Comparison of ENCODE assay signal across 17 cellular contexts in genomic region chr2:66389651-66390131, GRCh38. TPM values are rescaled to one million over a fixed set of nuclear protein-coding genes. Genes with fewer than 3 reads are reported as not detected.
DNase-seq lines count a peak whose midpoint lies in the region; ATAC-seq and TF ChIP-seq lines count a peak whose summit lies in the region.
"Had no signal": no experiment of that assay in that cellular context is flagged by ENCODE, and none has a peak within 500 bp of the region (broad histone marks: within the 10 kb centered on the region; RNA-seq: fewer than 3 reads in every experiment).

No MANE protein-coding gene starts in this region.

- H3K4me1 ChIP-seq in gastroesophageal sphincter = peaks cover 0 to 3% (median 0%) of the 10 kb centered on the region in 3 donors
- H3K4me1 ChIP-seq in uterus = no peaks in the 10 kb centered on the region

- H3K27me3 ChIP-seq in gastroesophageal sphincter (no peaks in the 10 kb centered on the region), uterus (no peaks in the 10 kb centered on the region)
- H3K27me3 ChIP-seq: brain microvascular endothelial cell, ovary had no signal

- TF ChIP-seq POLR2A in gastroesophageal sphincter (IDR thresholded peaks at IDR 0.05) (no peak), uterus (IDR thresholded peaks at IDR 0.05) (no peak)

- no peaks in the 10 kb centered on the region for H3K9me3 Mint-ChIP-seq in glutamatergic neuron (ENCODE audit: unreplicated experiment)

- WGBS in gastroesophageal sphincter (ENCODE audit: low coverage in 1 of 2), 2 donors = 29% methylated on average over 3 of the region's 3 CpGs; no CpG with 5 or more reads in 1 of the 2 donors

- no peaks in the 10 kb centered on the region for H3K9me3 ChIP-seq in gastroesophageal sphincter
- H3K9me3 ChIP-seq in uterus = no peaks in the 10 kb centered on the region
- H3K9me3 ChIP-seq: ovary had no signal

- H3K4me3 Mint-ChIP-seq in glutamatergic neuron (ENCODE audit: unreplicated experiment) = no peak overlapping the region
- H3K4me3 Mint-ChIP-seq: effector memory CD8-positive, alpha-beta T cell had no signal

- no peaks in the 10 kb centered on the region for H3K36me3 ChIP-seq in gastroesophageal sphincter
- H3K36me3 ChIP-seq in uterus = no peaks in the 10 kb centered on the region
- H3K36me3 ChIP-seq: brain microvascular endothelial cell, ovary had no signal

- no peaks in the 10 kb centered on the region for H3K4me1 Mint-ChIP-seq in glutamatergic neuron (ENCODE audit: low read depth, unreplicated experiment)

- intact Hi-C loops in uterus (cut with DNase I; ENCODE audit: low total_unique reads) = no loop called here

- TF ChIP-seq CTCF in gastroesophageal sphincter (IDR thresholded peaks at IDR 0.05) = no peak
- no peak for TF ChIP-seq CTCF in uterus (IDR thresholded peaks at IDR 0.05)
- TF ChIP-seq CTCF in glutamatergic neuron (IDR thresholded peaks at IDR 0.05; ENCODE audit: partially characterized antibody, unreplicated experiment) = no peak

- no peak overlapping the region for H3K27ac ChIP-seq in gastroesophageal sphincter
- H3K27ac ChIP-seq in uterus = peak overlapping the region in 1 of 2 donors; percentile 61
- H3K27ac ChIP-seq: brain microvascular endothelial cell, ovary had no signal

- H3K36me3 Mint-ChIP-seq in glutamatergic neuron (ENCODE audit: unreplicated experiment) = no peaks in the 10 kb centered on the region

- TF ChIP-seq EP300 in gastroesophageal sphincter (IDR thresholded peaks at IDR 0.05) = no peak

- no peak overlapping the region for H3K27ac Mint-ChIP-seq in glutamatergic neuron (ENCODE audit: unreplicated experiment)
- H3K27ac Mint-ChIP-seq: effector memory CD8-positive, alpha-beta T cell had no signal

- no peaks in the 10 kb centered on the region for H3K27me3 Mint-ChIP-seq in glutamatergic neuron (ENCODE audit: unreplicated experiment)
- H3K27me3 Mint-ChIP-seq: effector memory CD8-positive, alpha-beta T cell had no signal

- H3K4me3 ChIP-seq in gastroesophageal sphincter = no peak overlapping the region
- no peak overlapping the region for H3K4me3 ChIP-seq in uterus
- H3K4me3 ChIP-seq: ovary had no signal

- ATAC-seq in gastroesophageal sphincter = peak; percentile 61
- ATAC-seq: effector memory CD8-positive, alpha-beta T cell had no signal

- DNase-seq in SIG-M5 treated with dmso at 0.1 percent for 504 hours (lab: John Stamatoyannopoulos, UW; ENCODE audit: unreplicated experiment) (peak; percentile 38), SIG-M5 (lab: John Stamatoyannopoulos, UW) (no peak), RPMI8226 (peak; percentile 63), uterus (peak; percentile 16 to 28), NCI-H1105 treated with DMSO at 0.1 percent for 48 hours (lab: John Stamatoyannopoulos, UW) (no peak), kidney glomerular epithelial cell (lab: John Stamatoyannopoulos, UW) (no peak), glutamatergic neuron (no peak)
- DNase-seq: ACHN; activated CD4-positive, alpha-beta T cell treated with anti-CD3 and anti-CD28 coated beads, Interleukin-2, amount 50 U/mL, for 1 hour; activated effector memory CD4-positive, alpha-beta T cell treated with Interleukin-2 at 50 U/mL for 16 hours; brain microvascular endothelial cell; effector memory CD8-positive, alpha-beta T cell; hippocampal formation; NCI-H2107; ovary had no signal

RNA-seq across cellular contexts. Expression of gene MEIS1, which starts 45.2 kb away (rescaled TPM):
- 100 to 1,000 TPM; 114 to 305 (median 181) TPM for total RNA-seq in gastroesophageal sphincter
- 100 to 1,000 TPM; 110 to 418 (median 233) TPM for total RNA-seq in uterus
- 4.8 TPM for total RNA-seq in glutamatergic neuron (ENCODE audit: unreplicated experiment)
- total RNA-seq: T-helper 1 cell treated with Interleukin-12 subunit alpha and Interleukin-12 subunit beta and Interleukin-4 antibody, amounts not matched to agents 30 ng/mL and 1 ng/mL, for 36 hours had no signal

Comparison
In these comparisons a context has a peak if more than half of its experiments do, and no peak if none do; other contexts are left out.
1. DNase-seq: peak in SIG-M5 treated with dmso at 0.1 percent for 504 hours (single experiment), RPMI8226 (single experiment) and uterus (2 of 2); none in SIG-M5 (single experiment), NCI-H1105 treated with DMSO at 0.1 percent for 48 hours (single experiment), kidney glomerular epithelial cell (single experiment) and glutamatergic neuron (single experiment).
2. RNA of gene MEIS1, which starts 45.2 kb away (total RNA-seq): 110 to 418 TPM in uterus and 114 to 305 TPM in gastroesophageal sphincter; 4.8 TPM in glutamatergic neuron (single experiment); every median in the first group is over 10 times any median in the second.